Comparison of ENCODE assay signal across 15 cellular contexts in genomic region chr2:203934006-203934632, GRCh38. TPM values are rescaled to one million over a fixed set of nuclear protein-coding genes. Genes with fewer than 3 reads are reported as not detected.
A peak's percentile ranks its signal among the peaks of the same experiment; 100 is the strongest.
DNase-seq lines count a peak whose midpoint lies in the region; ATAC-seq lines count a peak whose summit lies in the region.
"Had no signal": no experiment of that assay in that cellular context is flagged by ENCODE, and none has a peak within 500 bp of the region (broad histone marks: within the 10 kb centered on the region; RNA-seq: fewer than 3 reads in every experiment).

No MANE protein-coding gene starts in this region.

- intact Hi-C loops in CD4-positive, alpha-beta memory T cell (cut with micrococcal nuclease): no loop called here
- intact Hi-C loops in activated CD4-positive, alpha-beta T cell treated with anti-CD3 and anti-CD28 coated beads for 36 hours (cut with DNase I, micrococcal nuclease): loop anchor here (1.0 to 10.0 kb wide), 11 partner anchors 43 to 1659 kb away; partner anchors contain the start of genes CD28 (in 1 of the 2) and CTLA4 (in 1 of the 2)

- ATAC-seq in activated CD4-positive, alpha-beta T cell treated with anti-CD3 and anti-CD28 coated beads for 36 hours: peak; percentile 47
- ATAC-seq in activated naive CD8-positive, alpha-beta T cell treated with anti-CD3 and anti-CD28 coated beads, Interleukin-2, amount 10 ng/mL, durations not matched to agents 7 days and 5 days (ENCODE audit: low read depth): peak; percentile 12
- no peak for ATAC-seq in HG02885 (IDR thresholded peaks at IDR 0.05; ENCODE audit: poor library complexity, unreplicated experiment)
- ATAC-seq: heart left ventricle, left ventricle myocardium superior, upper lobe of right lung had no signal

- H3K27ac ChIP-seq in CD4-positive, alpha-beta memory T cell (ENCODE audit: low read depth, low read length): peak overlapping the region; percentile 53
- H3K27ac ChIP-seq: upper lobe of right lung had no signal

- CTCF ChIA-PET in CD4-positive, alpha-beta memory T cell (lab: Charles Lee; ENCODE audit: partially characterized antibody): interaction anchor here (0.7 to 4.6 kb wide), 11 partner anchors 9 to 449 kb away, joined by 3 to 28 read pairs (median 4); partner anchors contain the start of gene CTLA4
- CTCF ChIA-PET in activated CD4-positive, alpha-beta T cell treated with anti-CD3 and anti-CD28 coated beads for 36 hours (lab: Charles Lee): interaction anchor here (0.9 to 2.1 kb wide), 11 partner anchors 9 to 139 kb away, joined by 3 to 8 read pairs (median 4); partner anchors contain the start of gene CTLA4

- POLR2A ChIA-PET in CD4-positive, alpha-beta memory T cell (lab: Charles Lee; ENCODE audit: partially characterized antibody): interaction anchor here (0.6 to 2.5 kb wide), 20 partner anchors 9 to 695 kb away, joined by 3 to 32 read pairs (median 4); partner anchors contain the start of gene CTLA4
- POLR2A ChIA-PET in activated CD4-positive, alpha-beta T cell treated with anti-CD3 and anti-CD28 coated beads for 36 hours (lab: Charles Lee): interaction anchor here (0.6 to 2.1 kb wide), 17 partner anchors 10 to 227 kb away, joined by 3 to 27 read pairs (median 4); partner anchors contain the start of gene CTLA4
- POLR2A ChIA-PET in activated naive CD8-positive, alpha-beta T cell treated with anti-CD3 and anti-CD28 coated beads, Interleukin-2, amount 10 ng/mL, durations not matched to agents 7 days and 5 days (lab: Charles Lee): interaction anchor here (0.6 to 1.3 kb wide), 4 partner anchors 17 to 227 kb away, joined by 3 to 6 read pairs (median 4); no protein-coding TSS in a partner anchor

- H3K36me3 ChIP-seq in CD4-positive, alpha-beta memory T cell (ENCODE audit: insufficient read depth, low read length): no peaks in the 10 kb centered on the region
- H3K36me3 ChIP-seq: heart left ventricle, upper lobe of right lung had no signal

- H3K4me1 ChIP-seq in CD4-positive, alpha-beta memory T cell (ENCODE audit: insufficient read depth, low read length): peaks cover 45% of the 10 kb centered on the region
- H3K4me1 ChIP-seq: upper lobe of right lung had no signal

- H3K4me3 ChIP-seq in CD4-positive, alpha-beta memory T cell (ENCODE audit: low read length in 2 of 2): peak overlapping the region; percentile 2 to 41
- H3K4me3 ChIP-seq: heart left ventricle, upper lobe of right lung had no signal

- H3K27me3 ChIP-seq in CD4-positive, alpha-beta memory T cell (ENCODE audit: insufficient read depth, low read length): no peaks in the 10 kb centered on the region
- H3K27me3 ChIP-seq: heart left ventricle, upper lobe of right lung had no signal

- DNase-seq in CD4-positive, alpha-beta memory T cell: peak in 4 of 5 donors; percentile 40 to 81 (median 58)
- peak; percentile 78 for DNase-seq in activated CD4-positive, alpha-beta T cell treated with anti-CD3 and anti-CD28 coated beads for 36 hours
- DNase-seq in activated naive CD8-positive, alpha-beta T cell treated with anti-CD3 and anti-CD28 coated beads, Interleukin-2, amount 10 ng/mL, durations not matched to agents 7 days and 5 days: no peak
- DNase-seq in stimulated activated CD4-positive, alpha-beta T cell treated with anti-CD3 and anti-CD28 coated beads, Interleukin-15, amount 100 ng/mL, for 24 hours: peak; percentile 76
- no peak for DNase-seq in AML-193 (lab: John Stamatoyannopoulos, UW)
- no peak for DNase-seq in DMS114 treated with DMSO at 0.1 percent for 48 hours (lab: John Stamatoyannopoulos, UW; ENCODE audit: unreplicated experiment)
- DNase-seq in OCI-M2 (lab: John Stamatoyannopoulos, UW; ENCODE audit: unreplicated experiment): no peak
- DNase-seq: heart left ventricle, KG1, left ventricle myocardium superior, NCI-H2171 treated with DMSO at 0.1 percent for 48 hours, upper lobe of right lung had no signal

- H3K27ac Mint-ChIP-seq in CD4-positive, alpha-beta memory T cell: peak overlapping the region; percentile 92 to 98 (median 96)
- H3K27ac Mint-ChIP-seq in activated CD4-positive, alpha-beta T cell treated with anti-CD3 and anti-CD28 coated beads for 36 hours: peak overlapping the region; percentile 96
- H3K27ac Mint-ChIP-seq in activated naive CD8-positive, alpha-beta T cell treated with anti-CD3 and anti-CD28 coated beads, Interleukin-2, amount 10 ng/mL, durations not matched to agents 7 days and 5 days: peak overlapping the region; percentile 92

- H3K9me3 ChIP-seq in CD4-positive, alpha-beta memory T cell (ENCODE audit: control insufficient read depth in 1 of 2, low read length in 2 of 2): no peaks in the 10 kb centered on the region
- H3K9me3 ChIP-seq: heart left ventricle, upper lobe of right lung had no signal

- no peaks in the 10 kb centered on the region for H3K9me3 Mint-ChIP-seq in CD4-positive, alpha-beta memory T cell
- H3K9me3 Mint-ChIP-seq in activated CD4-positive, alpha-beta T cell treated with anti-CD3 and anti-CD28 coated beads for 36 hours (ENCODE audit: low read depth): peaks cover 7% of the 10 kb centered on the region
- no peaks in the 10 kb centered on the region for H3K9me3 Mint-ChIP-seq in activated naive CD8-positive, alpha-beta T cell treated with anti-CD3 and anti-CD28 coated beads, Interleukin-2, amount 10 ng/mL, durations not matched to agents 7 days and 5 days

- peak overlapping the region; percentile 62 to 91 (median 76) for H3K4me3 Mint-ChIP-seq in CD4-positive, alpha-beta memory T cell
- peak overlapping the region; percentile 69 for H3K4me3 Mint-ChIP-seq in activated CD4-positive, alpha-beta T cell treated with anti-CD3 and anti-CD28 coated beads for 36 hours
- H3K4me3 Mint-ChIP-seq in activated naive CD8-positive, alpha-beta T cell treated with anti-CD3 and anti-CD28 coated beads, Interleukin-2, amount 10 ng/mL, durations not matched to agents 7 days and 5 days: peak overlapping the region; percentile 72

- peaks cover 6 to 28% of the 10 kb centered on the region in 2 donors for H3K36me3 Mint-ChIP-seq in CD4-positive, alpha-beta memory T cell
- peaks cover 56% of the 10 kb centered on the region for H3K36me3 Mint-ChIP-seq in activated CD4-positive, alpha-beta T cell treated with anti-CD3 and anti-CD28 coated beads for 36 hours (ENCODE audit: low read depth)
- H3K36me3 Mint-ChIP-seq in activated naive CD8-positive, alpha-beta T cell treated with anti-CD3 and anti-CD28 coated beads, Interleukin-2, amount 10 ng/mL, durations not matched to agents 7 days and 5 days: peaks cover 15% of the 10 kb centered on the region

- H3K27me3 Mint-ChIP-seq in CD4-positive, alpha-beta memory T cell: no peaks in the 10 kb centered on the region
- no peaks in the 10 kb centered on the region for H3K27me3 Mint-ChIP-seq in activated CD4-positive, alpha-beta T cell treated with anti-CD3 and anti-CD28 coated beads for 36 hours
- H3K27me3 Mint-ChIP-seq in activated naive CD8-positive, alpha-beta T cell treated with anti-CD3 and anti-CD28 coated beads, Interleukin-2, amount 10 ng/mL, durations not matched to agents 7 days and 5 days: no peaks in the 10 kb centered on the region

- peaks cover 39 to 84% (median 54%) of the 10 kb centered on the region in 4 donors for H3K4me1 Mint-ChIP-seq in CD4-positive, alpha-beta memory T cell
- H3K4me1 Mint-ChIP-seq in activated CD4-positive, alpha-beta T cell treated with anti-CD3 and anti-CD28 coated beads for 36 hours: peaks cover 61% of the 10 kb centered on the region
- peaks cover 31% of the 10 kb centered on the region for H3K4me1 Mint-ChIP-seq in activated naive CD8-positive, alpha-beta T cell treated with anti-CD3 and anti-CD28 coated beads, Interleukin-2, amount 10 ng/mL, durations not matched to agents 7 days and 5 days

RNA-seq across cellular contexts. Expression of gene ICOS, which starts 2.4 kb away (rescaled TPM):
- 10 to 100 TPM; 52.9 to 53.2 TPM for total RNA-seq in CD4-positive, alpha-beta memory T cell
- 10 to 100 TPM; 28.1 to 29.1 TPM for polyA plus RNA-seq in CD4-positive, alpha-beta memory T cell
- 100 to 1,000 TPM; 133 to 161 TPM for total RNA-seq in activated CD4-positive, alpha-beta T cell treated with anti-CD3 and anti-CD28 coated beads for 36 hours
- 10 to 100 TPM; 32.0 to 32.2 TPM for total RNA-seq in activated naive CD8-positive, alpha-beta T cell treated with anti-CD3 and anti-CD28 coated beads, Interleukin-2, amount 10 ng/mL, durations not matched to agents 7 days and 5 days
- total RNA-seq: astrocyte, left ventricle myocardium superior, osteoblast had no signal

Comparison
In these comparisons a context has a peak if more than half of its experiments do, and no peak if none do; other contexts are left out.
1. DNase-seq: peak in CD4-positive, alpha-beta memory T cell (4 of 5), activated CD4-positive, alpha-beta T cell treated with anti-CD3 and anti-CD28 coated beads for 36 hours (single experiment) and stimulated activated CD4-positive, alpha-beta T cell treated with anti-CD3 and anti-CD28 coated beads, Interleukin-15, amount 100 ng/mL, for 24 hours (single experiment); none in activated naive CD8-positive, alpha-beta T cell treated with anti-CD3 and anti-CD28 coated beads, Interleukin-2, amount 10 ng/mL, durations not matched to agents 7 days and 5 days (single experiment), AML-193 (0 of 2), DMS114 treated with DMSO at 0.1 percent for 48 hours (single experiment) and OCI-M2 (single experiment).
2. Peak in every context shown above with its lines, with median percentiles within 50 percentile points of each other: H3K27ac Mint-ChIP-seq and H3K4me3 Mint-ChIP-seq.